Comparison of ENCODE assay signal across 20 cellular contexts in genomic region chr5:39206630-39207319, GRCh38. TPM values are rescaled to one million over a fixed set of nuclear protein-coding genes. Genes with fewer than 3 reads are reported as not detected.
DNase-seq lines count a peak whose midpoint lies in the region; ATAC-seq and TF ChIP-seq lines count a peak whose summit lies in the region.
"Had no signal": no experiment of that assay in that cellular context is flagged by ENCODE, and none has a peak within 500 bp of the region (broad histone marks: within the 10 kb centered on the region; RNA-seq: fewer than 3 reads in every experiment).

No MANE protein-coding gene starts in this region.

- no peaks in the 10 kb centered on the region for H3K9me3 ChIP-seq in Peyer's patch
- no peaks in the 10 kb centered on the region for H3K9me3 ChIP-seq in gastroesophageal sphincter
- H3K9me3 ChIP-seq: MG63, pancreas, thoracic aorta had no signal

- H3K4me1 Mint-ChIP-seq in activated naive CD4-positive, alpha-beta T cell treated with anti-CD3 and anti-CD28 coated beads for 36 hours (ENCODE audit: low read depth) = peaks cover 65% of the 10 kb centered on the region
- peaks cover 61% of the 10 kb centered on the region for H3K4me1 Mint-ChIP-seq in activated naive CD8-positive, alpha-beta T cell treated with anti-CD3 and anti-CD28 coated beads, Interleukin-2, amount 10 ng/mL, durations not matched to agents 7 days and 5 days
- peaks cover 78% of the 10 kb centered on the region for H3K4me1 Mint-ChIP-seq in stimulated activated naive CD8-positive, alpha-beta T cell treated with anti-CD3 and anti-CD28 coated beads, Interleukin-15, amount 100 ng/mL, for 72 hours

- H3K4me3 ChIP-seq in Peyer's patch (no peak overlapping the region), gastroesophageal sphincter (no peak overlapping the region)
- H3K4me3 ChIP-seq: GM12878, MG63, pancreas, thoracic aorta had no signal

- no peaks in the 10 kb centered on the region for H3K36me3 ChIP-seq in Peyer's patch
- no peaks in the 10 kb centered on the region for H3K36me3 ChIP-seq in gastroesophageal sphincter
- H3K36me3 ChIP-seq: MG63, pancreas, thoracic aorta had no signal

- WGBS in gastroesophageal sphincter (ENCODE audit: low coverage in 1 of 2), 2 donors = 70 to 90% methylated on average over 3 of the region's 3 CpGs

- CTCF ChIA-PET in activated naive CD4-positive, alpha-beta T cell treated with anti-CD3 and anti-CD28 coated beads for 36 hours (lab: Charles Lee) = interaction anchor here (2.7 kb wide), 1 partner anchor 10 kb away, joined by 11 read pairs; no protein-coding TSS in a partner anchor

- ATAC-seq in activated naive CD8-positive, alpha-beta T cell treated with anti-CD3 and anti-CD28 coated beads, Interleukin-2, amount 10 ng/mL, durations not matched to agents 7 days and 5 days (ENCODE audit: low read depth) = no peak
- no peak for ATAC-seq in stimulated activated naive CD8-positive, alpha-beta T cell treated with anti-CD3 and anti-CD28 coated beads, Interleukin-15, amount 100 ng/mL, for 72 hours
- no peak for ATAC-seq in gastroesophageal sphincter
- ATAC-seq: esophagus mucosa, GM12878, pancreas, sciatic nerve had no signal

- peaks cover 12% of the 10 kb centered on the region for H3K36me3 Mint-ChIP-seq in activated naive CD4-positive, alpha-beta T cell treated with anti-CD3 and anti-CD28 coated beads for 36 hours (ENCODE audit: low read depth)
- peaks cover 2% of the 10 kb centered on the region for H3K36me3 Mint-ChIP-seq in activated naive CD8-positive, alpha-beta T cell treated with anti-CD3 and anti-CD28 coated beads, Interleukin-2, amount 10 ng/mL, durations not matched to agents 7 days and 5 days
- H3K36me3 Mint-ChIP-seq: IgD-negative memory B cell had no signal

- peak overlapping the region in 3 of 4 donors; percentile 6 to 74 (median 49) for H3K27ac ChIP-seq in Peyer's patch
- H3K27ac ChIP-seq in gastroesophageal sphincter = no peak overlapping the region
- H3K27ac ChIP-seq: pancreas, thoracic aorta had no signal

- TF ChIP-seq POLR2A in Peyer's patch (IDR thresholded peaks at IDR 0.05) (no peak), gastroesophageal sphincter (IDR thresholded peaks at IDR 0.05) (no peak)

- no peak for TF ChIP-seq EP300 in gastroesophageal sphincter (IDR thresholded peaks at IDR 0.05)

- intact Hi-C loops in activated naive CD4-positive, alpha-beta T cell treated with anti-CD3 and anti-CD28 coated beads for 36 hours (cut with micrococcal nuclease) = no loop called here

- DNase-seq in activated naive CD4-positive, alpha-beta T cell treated with anti-CD3 and anti-CD28 coated beads for 36 hours = no peak
- no peak for DNase-seq in activated naive CD4-positive, alpha-beta T cell treated with Interleukin-2 at 50 U/mL for 16 hours
- DNase-seq in Peyer's patch = no peak
- no peak for DNase-seq in activated naive CD8-positive, alpha-beta T cell treated with anti-CD3 and anti-CD28 coated beads, Interleukin-2, amount 10 ng/mL, durations not matched to agents 7 days and 5 days
- DNase-seq in stimulated activated naive CD8-positive, alpha-beta T cell treated with anti-CD3 and anti-CD28 coated beads, Interleukin-15, amount 100 ng/mL, for 72 hours = no peak
- no peak for DNase-seq in stimulated activated CD4-positive, alpha-beta T cell treated with anti-CD3 and anti-CD28 coated beads, Interleukin-4, amount 100 ng/mL, for 24 hours
- DNase-seq: caudate nucleus, kidney glomerular epithelial cell, mesenchymal stem cell, MG63, NCI-H1436, NCI-H2171, NCI-H524 treated with DMSO at 0.1 percent for 48 hours, pancreas had no signal

- no peaks in the 10 kb centered on the region for H3K27me3 Mint-ChIP-seq in activated naive CD4-positive, alpha-beta T cell treated with anti-CD3 and anti-CD28 coated beads for 36 hours (ENCODE audit: low read depth)
- no peaks in the 10 kb centered on the region for H3K27me3 Mint-ChIP-seq in activated naive CD8-positive, alpha-beta T cell treated with anti-CD3 and anti-CD28 coated beads, Interleukin-2, amount 10 ng/mL, durations not matched to agents 7 days and 5 days
- H3K27me3 Mint-ChIP-seq in stimulated activated naive CD8-positive, alpha-beta T cell treated with anti-CD3 and anti-CD28 coated beads, Interleukin-15, amount 100 ng/mL, for 72 hours = no peaks in the 10 kb centered on the region

- H3K4me3 Mint-ChIP-seq in activated naive CD4-positive, alpha-beta T cell treated with anti-CD3 and anti-CD28 coated beads for 36 hours = peak overlapping the region; percentile 56
- H3K4me3 Mint-ChIP-seq in activated naive CD8-positive, alpha-beta T cell treated with anti-CD3 and anti-CD28 coated beads, Interleukin-2, amount 10 ng/mL, durations not matched to agents 7 days and 5 days = peak overlapping the region; percentile 63
- peak overlapping the region; percentile 38 to 80 for H3K4me3 Mint-ChIP-seq in stimulated activated naive CD8-positive, alpha-beta T cell treated with anti-CD3 and anti-CD28 coated beads, Interleukin-15, amount 100 ng/mL, for 72 hours
- H3K4me3 Mint-ChIP-seq: IgD-negative memory B cell had no signal

- H3K9me3 Mint-ChIP-seq in activated naive CD4-positive, alpha-beta T cell treated with anti-CD3 and anti-CD28 coated beads for 36 hours = no peaks in the 10 kb centered on the region
- no peaks in the 10 kb centered on the region for H3K9me3 Mint-ChIP-seq in activated naive CD8-positive, alpha-beta T cell treated with anti-CD3 and anti-CD28 coated beads, Interleukin-2, amount 10 ng/mL, durations not matched to agents 7 days and 5 days
- H3K9me3 Mint-ChIP-seq in stimulated activated naive CD8-positive, alpha-beta T cell treated with anti-CD3 and anti-CD28 coated beads, Interleukin-15, amount 100 ng/mL, for 72 hours = no peaks in the 10 kb centered on the region
- H3K9me3 Mint-ChIP-seq: IgD-negative memory B cell had no signal

- H3K27me3 ChIP-seq in Peyer's patch = no peaks in the 10 kb centered on the region
- H3K27me3 ChIP-seq in gastroesophageal sphincter = no peaks in the 10 kb centered on the region
- H3K27me3 ChIP-seq: pancreas had no signal

- H3K4me1 ChIP-seq in Peyer's patch = no peaks in the 10 kb centered on the region
- H3K4me1 ChIP-seq in gastroesophageal sphincter = no peaks in the 10 kb centered on the region
- H3K4me1 ChIP-seq: pancreas had no signal

- no peak for TF ChIP-seq CTCF in Peyer's patch (IDR thresholded peaks at IDR 0.05)
- TF ChIP-seq CTCF in gastroesophageal sphincter (IDR thresholded peaks at IDR 0.05) = no peak

- POLR2A ChIA-PET in activated naive CD8-positive, alpha-beta T cell treated with anti-CD3 and anti-CD28 coated beads, Interleukin-2, amount 10 ng/mL, durations not matched to agents 7 days and 5 days (lab: Charles Lee) = no interaction called here

- H3K27ac Mint-ChIP-seq in activated naive CD4-positive, alpha-beta T cell treated with anti-CD3 and anti-CD28 coated beads for 36 hours = peak overlapping the region; percentile 99
- H3K27ac Mint-ChIP-seq in activated naive CD8-positive, alpha-beta T cell treated with anti-CD3 and anti-CD28 coated beads, Interleukin-2, amount 10 ng/mL, durations not matched to agents 7 days and 5 days = peak overlapping the region; percentile 63
- H3K27ac Mint-ChIP-seq in stimulated activated naive CD8-positive, alpha-beta T cell treated with anti-CD3 and anti-CD28 coated beads, Interleukin-15, amount 100 ng/mL, for 72 hours = peak overlapping the region in 1 of 2 donors; percentile 84

RNA-seq across cellular contexts. Expression of gene FYB1, which starts 12.6 kb away (rescaled TPM):
- 100 to 1,000 TPM; 129 TPM for total RNA-seq in activated naive CD4-positive, alpha-beta T cell treated with anti-CD3 and anti-CD28 coated beads for 36 hours
- total RNA-seq in Peyer's patch = 100 to 1,000 TPM in 1 of 4 donors, 10 to 100 TPM in 3; 12.1 to 184 (median 17.6) TPM
- total RNA-seq in activated naive CD8-positive, alpha-beta T cell treated with anti-CD3 and anti-CD28 coated beads, Interleukin-2, amount 10 ng/mL, durations not matched to agents 7 days and 5 days = 100 to 1,000 TPM; 355 to 358 TPM
- total RNA-seq in gastroesophageal sphincter = 1 to 10 TPM; 2.5 to 9.3 (median 5.9) TPM

Comparison
In these comparisons a context has a peak if more than half of its experiments do, and no peak if none do; other contexts are left out.
1. H3K27ac ChIP-seq: peak in Peyer's patch (3 of 4); none in gastroesophageal sphincter (0 of 4).
2. Peak in every context shown above with its lines, with median percentiles within 50 percentile points of each other: H3K4me3 Mint-ChIP-seq.